Comparison of ENCODE assay signal across 8 cellular contexts in genomic region chr3:108818404-108818803, GRCh38. TPM values are rescaled to one million over a fixed set of nuclear protein-coding genes. Genes with fewer than 3 reads are reported as not detected.
DNase-seq lines count a peak whose midpoint lies in the region; ATAC-seq, FAIRE-seq and TF ChIP-seq lines count a peak whose summit lies in the region.

No MANE protein-coding gene starts in this region.

- peak; percentile 74 for ATAC-seq in GM18519 (IDR thresholded peaks at IDR 0.05; ENCODE audit: low FRiP score, unreplicated experiment)
- peak; percentile 87 for ATAC-seq in HG03025 (IDR thresholded peaks at IDR 0.05; ENCODE audit: low FRiP score, unreplicated experiment)

- H3K4me3 ChIP-seq in keratinocyte (ENCODE audit: control insufficient read depth in 2 of 3, extremely low read depth in 1 of 3, insufficient read depth in 2 of 3, low read depth in 1 of 3, low read length in 3 of 3), result no peak overlapping the region

- peaks cover 3% of the 10 kb centered on the region for H3K9me3 Mint-ChIP-seq in activated T-cell treated with anti-CD3 and anti-CD28 coated beads, Interleukin-2, amount 50 U/mL, for 24 hours
- H3K9me3 Mint-ChIP-seq in CD14-positive monocyte, result peaks cover 0 to 4% (median 0%) of the 10 kb centered on the region in 7 donors

- no peak for FAIRE-seq in keratinocyte (lab: Jason Lieb, UNC)

- peak overlapping the region; percentile 28 for H3K4me3 Mint-ChIP-seq in activated T-cell treated with anti-CD3 and anti-CD28 coated beads, Interleukin-2, amount 50 U/mL, for 24 hours
- no peak overlapping the region for H3K4me3 Mint-ChIP-seq in CD14-positive monocyte

- H3K36me3 ChIP-seq in keratinocyte (ENCODE audit: control insufficient read depth in 2 of 2, extremely low read depth in 1 of 2, insufficient read depth in 2 of 2, low read length in 2 of 2), result no peaks in the 10 kb centered on the region

- DNase-seq in NCI-H82 (lab: John Stamatoyannopoulos, UW) (peak; percentile 73), keratinocyte (ENCODE audit: low read depth, low spot score) (no peak), head of caudate nucleus (no peak), CD14-positive monocyte (ENCODE audit: low spot score) (no peak)
- peak; percentile 47 for DNase-seq in activated T-cell treated with anti-CD3 and anti-CD28 coated beads, Interleukin-2, amount 50 U/mL, for 24 hours

- H3K27ac ChIP-seq in 22Rv1, result no peak overlapping the region
- H3K27ac ChIP-seq in keratinocyte (ENCODE audit: control insufficient read depth, insufficient read depth, low read length), result no peak overlapping the region

- H3K27me3 ChIP-seq in keratinocyte (ENCODE audit: control insufficient read depth, extremely low read depth, insufficient read depth, low read length), result no peaks in the 10 kb centered on the region

- H3K9me1 ChIP-seq in keratinocyte (ENCODE audit: control insufficient read depth, extremely low read depth, insufficient read depth, low read length), result no peaks in the 10 kb centered on the region

- no peaks in the 10 kb centered on the region for H3K27me3 Mint-ChIP-seq in activated T-cell treated with anti-CD3 and anti-CD28 coated beads, Interleukin-2, amount 50 U/mL, for 24 hours
- no peaks in the 10 kb centered on the region for H3K27me3 Mint-ChIP-seq in CD14-positive monocyte (ENCODE audit: low read depth in 3 of 3)

- H3K79me2 ChIP-seq in keratinocyte (ENCODE audit: control insufficient read depth, insufficient read depth, low read length), result no peaks in the 10 kb centered on the region

- H3K4me2 ChIP-seq in keratinocyte (ENCODE audit: control insufficient read depth, extremely low read depth, insufficient read depth, low read depth, low read length), result no peak overlapping the region

- peaks cover 39% of the 10 kb centered on the region for H3K4me1 Mint-ChIP-seq in activated T-cell treated with anti-CD3 and anti-CD28 coated beads, Interleukin-2, amount 50 U/mL, for 24 hours (ENCODE audit: low read depth)
- H3K4me1 Mint-ChIP-seq in CD14-positive monocyte, result no peaks in the 10 kb centered on the region

- no peaks in the 10 kb centered on the region for H3K4me1 ChIP-seq in keratinocyte (ENCODE audit: control insufficient read depth, extremely low read depth, insufficient read depth, low read length)

- intact Hi-C loops in head of caudate nucleus (cut with DNase I) (no loop called here), CD14-positive monocyte (cut with micrococcal nuclease) (no loop called here)

- peak; percentile 52 for TF ChIP-seq CTCF in 22Rv1 (IDR thresholded peaks at IDR 0.05)
- TF ChIP-seq CTCF in keratinocyte (optimal IDR thresholded peaks at IDR 0.05 in 1 of 3, IDR thresholded peaks at IDR 0.05 in 1 of 3, conservative IDR thresholded peaks at IDR 0.05 in 1 of 3; ENCODE audit: extremely low read depth in 1 of 3, insufficient read depth in 2 of 3, low read length in 3 of 3), result peak in 2 of 3 experiments; percentile 41 to 44
- TF ChIP-seq CTCF in CD14-positive monocyte (IDR thresholded peaks at IDR 0.05), result no peak

- H3K9ac ChIP-seq in keratinocyte (ENCODE audit: control insufficient read depth, extremely low read depth, insufficient read depth, low read length), result no peak overlapping the region

- H3K36me3 Mint-ChIP-seq in activated T-cell treated with anti-CD3 and anti-CD28 coated beads, Interleukin-2, amount 50 U/mL, for 24 hours (ENCODE audit: low read depth), result peaks cover 5% of the 10 kb centered on the region
- no peaks in the 10 kb centered on the region for H3K36me3 Mint-ChIP-seq in CD14-positive monocyte

- H3K9me3 ChIP-seq in keratinocyte (ENCODE audit: control insufficient read depth, low read depth, low read length), result no peaks in the 10 kb centered on the region

- dilution Hi-C loops in keratinocyte (cut with MboI; ENCODE audit: extremely low pct_ligation_motif_present, low sequenced_read_pairs), result no loop called here

- H3K27ac Mint-ChIP-seq in activated T-cell treated with anti-CD3 and anti-CD28 coated beads, Interleukin-2, amount 50 U/mL, for 24 hours, result peak overlapping the region; percentile 24
- H3K27ac Mint-ChIP-seq in CD14-positive monocyte, result no peak overlapping the region

- H2AFZ ChIP-seq in keratinocyte (ENCODE audit: control insufficient read depth, low read length), result no peak overlapping the region

- no peaks in the 10 kb centered on the region for H4K20me1 ChIP-seq in keratinocyte (ENCODE audit: control insufficient read depth, extremely low read depth, insufficient read depth, low read length)

RNA-seq across cellular contexts. Expression of gene TRAT1, which starts 4.2 kb away (rescaled TPM):
- polyA plus RNA-seq in keratinocyte (not detected in 3 replicates), CD14-positive monocyte (under 1 TPM; 0.33 to 0.37 TPM)
- polyA plus RNA-seq in keratinocyte (2011; ENCODE audit: low read depth), result not detected
- not detected in 2 replicates for polyA plus RNA-seq in keratinocyte (2011; cell fraction: cytosol; rRNA removed)
- not detected in 2 replicates for polyA plus RNA-seq in keratinocyte (2011; cell fraction: nucleus; rRNA removed)
- not detected in 2 replicates for polyA plus RNA-seq in keratinocyte (2012; ENCODE audit: low replicate concordance)
- not detected in 3 replicates for polyA minus RNA-seq in keratinocyte
- polyA minus RNA-seq in keratinocyte (2011; cell fraction: cytosol; rRNA and poly(A)+ RNA removed), result not detected
- polyA minus RNA-seq in keratinocyte (2011; cell fraction: nucleus; rRNA and poly(A)+ RNA removed), result not detected in 2 replicates

Comparison
In these comparisons a context has a peak if more than half of its experiments do, and no peak if none do; other contexts are left out.
1. DNase-seq: peak in NCI-H82 (single experiment) and activated T-cell treated with anti-CD3 and anti-CD28 coated beads, Interleukin-2, amount 50 U/mL, for 24 hours (single experiment); none in keratinocyte (single experiment), head of caudate nucleus (0 of 42) and CD14-positive monocyte (single experiment).